ENCODE assay signal across 27 cellular contexts in genomic region chr3:109132801-109133473, GRCh38. TPM values are rescaled to one million over a fixed set of nuclear protein-coding genes. Genes with fewer than 3 reads are reported as not detected.
DNase-seq lines count a peak whose midpoint lies in the region; ATAC-seq, FAIRE-seq and TF ChIP-seq lines count a peak whose summit lies in the region.
"Had no signal": no experiment of that assay in that cellular context is flagged by ENCODE, and none has a peak within 500 bp of the region (broad histone marks: within the 10 kb centered on the region; RNA-seq: fewer than 3 reads in every experiment).

No MANE protein-coding gene starts in this region.

- H3K9ac ChIP-seq in PC-3 (ENCODE audit: low read length) (no peak overlapping the region), mesenchymal stem cell (ENCODE audit: low read length) (no peak overlapping the region)

- H2BK120ac ChIP-seq in mesenchymal stem cell (ENCODE audit: low read depth, low read length): no peak overlapping the region

- H3K79me1 ChIP-seq in mesenchymal stem cell (replicated peaks; ENCODE audit: low read length, poor library complexity, severe bottlenecking): no peaks in the 10 kb centered on the region

- no peak overlapping the region for H2AFZ ChIP-seq in PC-3 (ENCODE audit: low read length)
- H2AFZ ChIP-seq in mesenchymal stem cell (ENCODE audit: low read depth, low read length): no peak overlapping the region

- BruUV-seq in Calu3 (replicated peaks; lab: Mats Ljungman, UMichigan): no TSS peak
- no TSS peak for BruUV-seq in PC-3 (replicated peaks; lab: Mats Ljungman, UMichigan)

- no peak overlapping the region for H3K4ac ChIP-seq in mesenchymal stem cell (ENCODE audit: low read depth in 1 of 2, low read length in 2 of 2)

- H2BK5ac ChIP-seq in mesenchymal stem cell (ENCODE audit: low read depth, low read length, poor library complexity, severe bottlenecking): no peak overlapping the region

- no peaks in the 10 kb centered on the region for H3K9me2 ChIP-seq in PC-3 (replicated peaks; ENCODE audit: low read length)

- POLR2A ChIA-PET in PC-3 (lab: Charles Lee; ENCODE audit: unreplicated experiment): interaction anchor here (0.7 kb wide), 1 partner anchor 1020 kb away, joined by 18 read pairs; no protein-coding TSS in a partner anchor

- intact Hi-C loops in Calu3 (cut with micrococcal nuclease; ENCODE audit: unreplicated experiment) (no loop called here), PC-3 (cut with micrococcal nuclease) (no loop called here), thyroid gland (cut with DNase I) (no loop called here)
- intact Hi-C loops in activated CD4-positive, alpha-beta T cell treated with anti-CD3 and anti-CD28 coated beads, Interleukin-2, amount 10 ng/mL, durations not matched to agents 24 days and 14 days (cut with micrococcal nuclease): no loop called here

- H3K14ac ChIP-seq in mesenchymal stem cell (ENCODE audit: low read length in 2 of 2): no peak overlapping the region

- no peaks in the 10 kb centered on the region for H3K9me3 ChIP-seq in PC-3 (ENCODE audit: low read length)
- peaks cover 2% of the 10 kb centered on the region for H3K9me3 ChIP-seq in mesenchymal stem cell (ENCODE audit: control insufficient read depth, low read length)
- no peaks in the 10 kb centered on the region for H3K9me3 ChIP-seq in thyroid gland
- H3K9me3 ChIP-seq: heart right ventricle had no signal

- DNase-seq in Calu3 (peak; percentile 15), PC-3 (peak; percentile 69), mesenchymal stem cell (peak; percentile 38), thyroid gland (no peak)
- DNase-seq in activated T-cell treated with anti-CD3 and anti-CD28 coated beads, Interleukin-2, amount 50 U/mL, for 48 hours: no peak
- no peak for DNase-seq in activated CD4-positive, alpha-beta T cell treated with anti-CD3 and anti-CD28 coated beads, Interleukin-2, amount 10 ng/mL, durations not matched to agents 24 days and 14 days
- DNase-seq: activated CD4-positive, alpha-beta T cell treated with anti-CD3 and anti-CD28 coated beads for 1 hour; activated CD8-positive, alpha-beta memory T cell treated with anti-CD3 and anti-CD28 coated beads, Interleukin-2, amount 10 ng/mL, durations not matched to agents 7 days and 5 days; activated effector memory CD4-positive, alpha-beta T cell treated with anti-CD3 and anti-CD28 coated beads, Interleukin-2, amount 50 U/mL, for 16 hours; anterior cingulate cortex; CD8-positive, alpha-beta T cell; erythroblast; heart right ventricle; kidney; MV-4-11; NCI-H2029; NCI-H524 treated with DMSO at 0.1 percent for 48 hours; nucleus accumbens; stimulated activated CD4-positive, alpha-beta T cell treated with anti-CD3 and anti-CD28 coated beads, Interleukin-1b, Interleukin-23, amount 100 ng/mL, for 48 hours; T-helper 9 cell had no signal

- H3K27me3 Mint-ChIP-seq in Calu3 (ENCODE audit: unreplicated experiment): no peaks in the 10 kb centered on the region
- no peaks in the 10 kb centered on the region for H3K27me3 Mint-ChIP-seq in activated CD4-positive, alpha-beta T cell treated with anti-CD3 and anti-CD28 coated beads, Interleukin-2, amount 10 ng/mL, durations not matched to agents 24 days and 14 days
- H3K27me3 Mint-ChIP-seq: activated CD8-positive, alpha-beta memory T cell treated with anti-CD3 and anti-CD28 coated beads, Interleukin-2, amount 10 ng/mL, durations not matched to agents 7 days and 5 days had no signal

- peak overlapping the region; percentile 21; the same call in 1 of the 2 replicates for H3K4me2 ChIP-seq in PC-3 (ENCODE audit: low read length)
- H3K4me2 ChIP-seq in mesenchymal stem cell (ENCODE audit: low read length, poor library complexity, severe bottlenecking): no peak overlapping the region

- no peak overlapping the region for H2BK15ac ChIP-seq in mesenchymal stem cell (ENCODE audit: low read depth, poor library complexity, severe bottlenecking)

- H3K79me2 ChIP-seq in PC-3 (ENCODE audit: low read length): no peaks in the 10 kb centered on the region

- H3K27ac ChIP-seq in PC-3 (ENCODE audit: low read length): peak overlapping the region; percentile 14; the same call in 1 of the 2 replicates
- H3K27ac ChIP-seq in mesenchymal stem cell (ENCODE audit: low read length, poor library complexity, severe bottlenecking): no peak overlapping the region
- H3K27ac ChIP-seq in thyroid gland: no peak overlapping the region
- H3K27ac ChIP-seq: heart right ventricle had no signal

- no peaks in the 10 kb centered on the region for H3K36me3 Mint-ChIP-seq in Calu3 (ENCODE audit: insufficient read depth, unreplicated experiment)
- H3K36me3 Mint-ChIP-seq in activated CD4-positive, alpha-beta T cell treated with anti-CD3 and anti-CD28 coated beads, Interleukin-2, amount 10 ng/mL, durations not matched to agents 24 days and 14 days (ENCODE audit: low read depth): no peaks in the 10 kb centered on the region
- H3K36me3 Mint-ChIP-seq: activated CD8-positive, alpha-beta memory T cell treated with anti-CD3 and anti-CD28 coated beads, Interleukin-2, amount 10 ng/mL, durations not matched to agents 7 days and 5 days; CD8-positive, alpha-beta T cell had no signal

- H4K8ac ChIP-seq in mesenchymal stem cell (ENCODE audit: low read length): no peak overlapping the region

- H3K9me3 Mint-ChIP-seq in Calu3 (ENCODE audit: low read depth, unreplicated experiment): peaks cover 2% of the 10 kb centered on the region
- H3K9me3 Mint-ChIP-seq in activated CD4-positive, alpha-beta T cell treated with anti-CD3 and anti-CD28 coated beads, Interleukin-2, amount 10 ng/mL, durations not matched to agents 24 days and 14 days: no peaks in the 10 kb centered on the region

- no peak for TF ChIP-seq POLR2A in thyroid gland (IDR thresholded peaks at IDR 0.05)

- WGBS in mesenchymal stem cell: 94% methylated on average over 2 of the region's 5 CpGs
- WGBS in thyroid gland, 2 donors: 89% methylated on average over 5 of the region's 5 CpGs

- H3K18ac ChIP-seq in mesenchymal stem cell (ENCODE audit: low read depth in 1 of 2, low read length in 2 of 2): no peak overlapping the region

- H3K4me3 ChIP-seq in PC-3 (ENCODE audit: low read length) (no peak overlapping the region), mesenchymal stem cell (ENCODE audit: insufficient read depth in 1 of 2, low read depth in 1 of 2, low read length in 2 of 2) (no peak overlapping the region), thyroid gland (replicated peaks in 1 of 3) (no peak overlapping the region)
- H3K4me3 ChIP-seq: heart right ventricle had no signal

- no peaks in the 10 kb centered on the region for H3K27me3 ChIP-seq in PC-3 (ENCODE audit: low read length)
- no peaks in the 10 kb centered on the region for H3K27me3 ChIP-seq in mesenchymal stem cell (ENCODE audit: control insufficient read depth in 1 of 2, insufficient read depth in 1 of 2, low read length in 2 of 2)
- H3K27me3 ChIP-seq in thyroid gland: no peaks in the 10 kb centered on the region

- no peak overlapping the region for H3K23ac ChIP-seq in mesenchymal stem cell (ENCODE audit: low read length in 2 of 2)

- H3K4me1 Mint-ChIP-seq in Calu3 (ENCODE audit: low read depth, unreplicated experiment): peaks cover 15% of the 10 kb centered on the region
- H3K4me1 Mint-ChIP-seq in activated CD4-positive, alpha-beta T cell treated with anti-CD3 and anti-CD28 coated beads, Interleukin-2, amount 10 ng/mL, durations not matched to agents 24 days and 14 days: no peaks in the 10 kb centered on the region
- H3K4me1 Mint-ChIP-seq: activated CD8-positive, alpha-beta memory T cell treated with anti-CD3 and anti-CD28 coated beads, Interleukin-2, amount 10 ng/mL, durations not matched to agents 7 days and 5 days had no signal

- TF ChIP-seq CTCF in Calu3 (IDR thresholded peaks at IDR 0.05; ENCODE audit: unreplicated experiment) (no peak), PC-3 (conservative IDR thresholded peaks at IDR 0.05; ENCODE audit: low read depth, low read length) (no peak), thyroid gland (IDR thresholded peaks at IDR 0.05) (no peak)

- H4K20me1 ChIP-seq in PC-3 (ENCODE audit: low read length): no peaks in the 10 kb centered on the region

- CTCF ChIA-PET in Calu3 (lab: Charles Lee): interaction anchor here (0.6 to 1.8 kb wide), 5 partner anchors 18 to 91 kb away, joined by 3 to 6 read pairs (median 3); no protein-coding TSS in a partner anchor
- CTCF ChIA-PET in PC-3 (lab: Charles Lee): no interaction called here

- FAIRE-seq in colon (lab: Jason Lieb, UNC): peak; percentile 31
- FAIRE-seq: G401.6, kidney had no signal

- no peak overlapping the region for H2AK5ac ChIP-seq in mesenchymal stem cell (ENCODE audit: low read length, severe bottlenecking)

- H2BK12ac ChIP-seq in mesenchymal stem cell (ENCODE audit: low read length in 2 of 2): no peak overlapping the region

- H3K27ac Mint-ChIP-seq in Calu3 (ENCODE audit: unreplicated experiment): no peak overlapping the region
- no peak overlapping the region for H3K27ac Mint-ChIP-seq in activated CD4-positive, alpha-beta T cell treated with anti-CD3 and anti-CD28 coated beads, Interleukin-2, amount 10 ng/mL, durations not matched to agents 24 days and 14 days
- H3K27ac Mint-ChIP-seq: activated CD8-positive, alpha-beta memory T cell treated with anti-CD3 and anti-CD28 coated beads, Interleukin-2, amount 10 ng/mL, durations not matched to agents 7 days and 5 days; CD8-positive, alpha-beta T cell had no signal

- 0 out of 2 replicates have a peak, but pooled peaks cover 9% of the 10 kb centered on the region for H3K4me1 ChIP-seq in PC-3 (ENCODE audit: insufficient read depth, low read length)
- no peaks in the 10 kb centered on the region for H3K4me1 ChIP-seq in mesenchymal stem cell (ENCODE audit: control insufficient read depth, insufficient read depth, low read depth, low read length)
- H3K4me1 ChIP-seq in thyroid gland: no peaks in the 10 kb centered on the region
- H3K4me1 ChIP-seq: heart right ventricle had no signal

- H3K36me3 ChIP-seq in PC-3 (ENCODE audit: low read depth, low read length) (no peaks in the 10 kb centered on the region), mesenchymal stem cell (ENCODE audit: control insufficient read depth in 1 of 2, insufficient read depth in 2 of 2, low read depth in 1 of 2, low read length in 2 of 2) (no peaks in the 10 kb centered on the region), thyroid gland (no peaks in the 10 kb centered on the region)
- H3K36me3 ChIP-seq: heart right ventricle had no signal

- no peaks in the 10 kb centered on the region for H3F3A ChIP-seq in PC-3 (ENCODE audit: low read length, unreplicated experiment)

- ATAC-seq in PC-3 (peak; percentile 20; the same call in 1 of the 2 replicates), HG03095 (IDR thresholded peaks at IDR 0.05; ENCODE audit: unreplicated experiment) (no peak)
- ATAC-seq: activated CD8-positive, alpha-beta memory T cell treated with anti-CD3 and anti-CD28 coated beads, Interleukin-2, amount 10 ng/mL, durations not matched to agents 7 days and 5 days; CD8-positive, alpha-beta T cell; heart right ventricle; sciatic nerve had no signal

- H4K91ac ChIP-seq in mesenchymal stem cell (ENCODE audit: low read length): no peak overlapping the region

- H3K4me3 Mint-ChIP-seq in Calu3 (ENCODE audit: low read depth, unreplicated experiment): peak overlapping the region; percentile 45
- H3K4me3 Mint-ChIP-seq in activated CD4-positive, alpha-beta T cell treated with anti-CD3 and anti-CD28 coated beads, Interleukin-2, amount 10 ng/mL, durations not matched to agents 24 days and 14 days: no peak overlapping the region
- H3K4me3 Mint-ChIP-seq: activated CD8-positive, alpha-beta memory T cell treated with anti-CD3 and anti-CD28 coated beads, Interleukin-2, amount 10 ng/mL, durations not matched to agents 7 days and 5 days; CD8-positive, alpha-beta T cell had no signal

RNA-seq across cellular contexts. Expression of gene C3orf85, which starts 3.6 kb away (rescaled TPM):
- total RNA-seq in Calu3 (2022) (not detected in 2 replicates), PC-3 (2014; rRNA removed) (not detected in 2 replicates), thyroid gland (not detected)
- not detected for polyA plus RNA-seq in mesenchymal stem cell (2013, experiment 1 of 2)
- polyA plus RNA-seq in mesenchymal stem cell (2013, experiment 2 of 2): not detected
- total RNA-seq in activated CD4-positive, alpha-beta T cell treated with anti-CD3 and anti-CD28 coated beads, Interleukin-2, amount 10 ng/mL, durations not matched to agents 24 days and 14 days: not detected in 2 replicates
- total RNA-seq: activated CD8-positive, alpha-beta memory T cell treated with anti-CD3 and anti-CD28 coated beads, Interleukin-2, amount 10 ng/mL, durations not matched to agents 7 days and 5 days; CD8-positive, alpha-beta T cell; heart right ventricle; kidney; sciatic nerve; SK-MEL-5; subcutaneous adipose tissue had no signal
- polyA plus RNA-seq: AG04450, heart right ventricle had no signal

RNA-seq across cellular contexts. Expression of gene MORC1, which starts 15.0 kb away (rescaled TPM):
- not detected in 2 replicates for total RNA-seq in Calu3 (2022)
- not detected in 2 replicates for total RNA-seq in PC-3 (2014; rRNA removed)
- polyA plus RNA-seq in mesenchymal stem cell (2013, experiment 1 of 2): not detected
- polyA plus RNA-seq in mesenchymal stem cell (2013, experiment 2 of 2): not detected
- total RNA-seq in thyroid gland: under 1 TPM in 1 of 4 donors, not detected in 3; 0.13 TPM
- not detected in 2 replicates for total RNA-seq in activated CD4-positive, alpha-beta T cell treated with anti-CD3 and anti-CD28 coated beads, Interleukin-2, amount 10 ng/mL, durations not matched to agents 24 days and 14 days
- total RNA-seq: activated CD8-positive, alpha-beta memory T cell treated with anti-CD3 and anti-CD28 coated beads, Interleukin-2, amount 10 ng/mL, durations not matched to agents 7 days and 5 days; CD8-positive, alpha-beta T cell; heart right ventricle; sciatic nerve had no signal
- polyA plus RNA-seq: AG04450, heart right ventricle had no signal

Comparison
In these comparisons a context has a peak if more than half of its experiments do, and no peak if none do; other contexts are left out.
1. DNase-seq: peak in Calu3 (single experiment), PC-3 (single experiment) and mesenchymal stem cell (single experiment); none in thyroid gland (0 of 2), activated T-cell treated with anti-CD3 and anti-CD28 coated beads, Interleukin-2, amount 50 U/mL, for 48 hours (0 of 2) and activated CD4-positive, alpha-beta T cell treated with anti-CD3 and anti-CD28 coated beads, Interleukin-2, amount 10 ng/mL, durations not matched to agents 24 days and 14 days (single experiment).